Comparison of ENCODE assay signal across 1 cellular context in genomic region chr2:59034791-59035190, GRCh38.
TF ChIP-seq lines count a peak whose summit lies in the region.

No MANE protein-coding gene starts in this region.

TF ChIP-seq in K562, 482 proteins besides CTCF, POLR2A, EP300 and RAD21 (continued from another document):
- TF ChIP-seq ARID3B (CRISPR knock-in tag; IDR thresholded peaks at IDR 0.05; ENCODE audit: borderline replicate concordance) (no peak), IRF1 (CRISPR knock-in tag; IDR thresholded peaks at IDR 0.05; ENCODE audit: borderline replicate concordance) (no peak), FOXJ2 (tag; IDR thresholded peaks at IDR 0.05) (no peak), PBX2 (CRISPR knock-in tag; IDR thresholded peaks at IDR 0.05; ENCODE audit: low read depth) (no peak), PBX2 (tag; conservative IDR thresholded peaks at IDR 0.05; ENCODE audit: low read depth) (0 out of 2 replicates have a peak, but pooled peaks have one; percentile 26), ZNF507 (tag; conservative IDR thresholded peaks at IDR 0.05) (no peak), TFE3 (CRISPR knock-in tag; IDR thresholded peaks at IDR 0.05) (no peak), CBFA2T3 (IDR thresholded peaks at IDR 0.05) (peak; percentile 43; the same call in 1 of the 2 replicates), HMBOX1 (IDR thresholded peaks at IDR 0.05) (no peak), NFIC (IDR thresholded peaks at IDR 0.05) (0 out of 2 replicates have a peak, but pooled peaks have one; percentile 8), MITF (IDR thresholded peaks at IDR 0.05) (no peak), MEIS2 (IDR thresholded peaks at IDR 0.05; ENCODE audit: partially characterized antibody) (peak; percentile 60), ARID1B (IDR thresholded peaks at IDR 0.05) (no peak), CBX8 (IDR thresholded peaks at IDR 0.05; ENCODE audit: borderline replicate concordance, extremely low read depth, low read depth, low read length, poor library complexity, severe bottlenecking) (no peak), FOXA3 (CRISPR knock-in tag; conservative IDR thresholded peaks at IDR 0.05 in 1 of 2, IDR thresholded peaks at IDR 0.05 in 1 of 2) (0 out of 4 replicates have a peak, but pooled peaks of 1 of the 2 experiments have one; percentile 14), JUND (IDR thresholded peaks at IDR 0.05; ENCODE audit: borderline replicate concordance, low read depth, low read length) (no peak), JUND (tag; IDR thresholded peaks at IDR 0.05; ENCODE audit: borderline replicate concordance, low read depth, low read length) (0 out of 3 replicates have a peak, but pooled peaks have one; percentile 17)
